1 cellular context compared by ENCODE assay signal in genomic region chr11:66546368-66546965, GRCh38.
TF ChIP-seq lines count a peak whose summit lies in the region.

ACTN3 (plus strand) TSS chr11:66546903; CDS start chr11:66546938, 35 bp downstream.

TF ChIP-seq in H1, 55 proteins besides CTCF, POLR2A, EP300 and RAD21 (continued from another document):
- TF ChIP-seq CEBPB (IDR thresholded peaks at IDR 0.05; ENCODE audit: low read depth, low read length) (no peak), TEAD4 (IDR thresholded peaks at IDR 0.05; ENCODE audit: low read depth, low read length) (0 out of 2 replicates have a peak, but pooled peaks have one; percentile 8), BACH1 (IDR thresholded peaks at IDR 0.05; ENCODE audit: low read length) (no peak), CHD2 (IDR thresholded peaks at IDR 0.05; ENCODE audit: low read length) (no peak), POU5F1 (IDR thresholded peaks at IDR 0.05; ENCODE audit: low read depth, low read length) (no peak), GABPA (IDR thresholded peaks at IDR 0.05; ENCODE audit: borderline replicate concordance, insufficient read depth, low read length) (no peak), NANOG (IDR thresholded peaks at IDR 0.05; ENCODE audit: insufficient read depth, low read depth, low read length, poor library complexity, severe bottlenecking) (no peak), SRF (IDR thresholded peaks at IDR 0.05; ENCODE audit: low read depth, low read length) (peak; percentile 45; the same call in 1 of the 2 replicates), SP4 (IDR thresholded peaks at IDR 0.05; ENCODE audit: low read length) (0 out of 2 replicates have a peak, but pooled peaks have one; percentile 48), SP1 (IDR thresholded peaks at IDR 0.05; ENCODE audit: low read depth, low read length) (peak; percentile 6; the same call in 1 of the 2 replicates), RBBP5 (IDR thresholded peaks at IDR 0.05; ENCODE audit: borderline replicate concordance, low read depth, low read length) (peak; percentile 68; the same call in 1 of the 2 replicates), YY1 (IDR thresholded peaks at IDR 0.05; ENCODE audit: low read depth, low read length) (peak; percentile 42; the same call in 1 of the 2 replicates), CBX8 (IDR thresholded peaks at IDR 0.05; ENCODE audit: borderline replicate concordance, low read depth, low read length) (no peak)
